1 cellular context compared by ENCODE assay signal in the genomic region with DNA sequence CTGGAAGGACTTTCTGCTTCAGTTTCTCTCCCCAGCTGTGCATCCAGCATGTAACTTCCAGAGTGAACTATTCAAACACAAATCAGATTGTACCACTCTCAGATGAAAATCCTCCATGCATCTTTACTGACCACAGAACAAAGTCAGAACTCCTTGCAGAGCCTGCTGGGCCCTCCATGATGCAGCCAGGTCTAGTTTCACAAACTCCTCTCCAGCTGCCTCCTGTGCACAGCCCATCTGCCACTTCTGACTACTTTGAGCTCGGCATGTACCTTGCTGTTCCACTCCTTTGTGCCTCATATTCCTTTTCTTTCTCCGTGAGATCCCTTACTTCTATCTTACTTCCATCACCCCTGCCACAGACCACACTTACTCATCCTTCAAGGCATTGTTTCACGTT.
TF ChIP-seq lines count a peak whose summit lies in the region.

No MANE protein-coding gene starts in this region.

TF ChIP-seq in GM23338, 12 proteins besides CTCF, POLR2A, EP300 and RAD21 (continued from another document):
- TF ChIP-seq, protein P1, sequence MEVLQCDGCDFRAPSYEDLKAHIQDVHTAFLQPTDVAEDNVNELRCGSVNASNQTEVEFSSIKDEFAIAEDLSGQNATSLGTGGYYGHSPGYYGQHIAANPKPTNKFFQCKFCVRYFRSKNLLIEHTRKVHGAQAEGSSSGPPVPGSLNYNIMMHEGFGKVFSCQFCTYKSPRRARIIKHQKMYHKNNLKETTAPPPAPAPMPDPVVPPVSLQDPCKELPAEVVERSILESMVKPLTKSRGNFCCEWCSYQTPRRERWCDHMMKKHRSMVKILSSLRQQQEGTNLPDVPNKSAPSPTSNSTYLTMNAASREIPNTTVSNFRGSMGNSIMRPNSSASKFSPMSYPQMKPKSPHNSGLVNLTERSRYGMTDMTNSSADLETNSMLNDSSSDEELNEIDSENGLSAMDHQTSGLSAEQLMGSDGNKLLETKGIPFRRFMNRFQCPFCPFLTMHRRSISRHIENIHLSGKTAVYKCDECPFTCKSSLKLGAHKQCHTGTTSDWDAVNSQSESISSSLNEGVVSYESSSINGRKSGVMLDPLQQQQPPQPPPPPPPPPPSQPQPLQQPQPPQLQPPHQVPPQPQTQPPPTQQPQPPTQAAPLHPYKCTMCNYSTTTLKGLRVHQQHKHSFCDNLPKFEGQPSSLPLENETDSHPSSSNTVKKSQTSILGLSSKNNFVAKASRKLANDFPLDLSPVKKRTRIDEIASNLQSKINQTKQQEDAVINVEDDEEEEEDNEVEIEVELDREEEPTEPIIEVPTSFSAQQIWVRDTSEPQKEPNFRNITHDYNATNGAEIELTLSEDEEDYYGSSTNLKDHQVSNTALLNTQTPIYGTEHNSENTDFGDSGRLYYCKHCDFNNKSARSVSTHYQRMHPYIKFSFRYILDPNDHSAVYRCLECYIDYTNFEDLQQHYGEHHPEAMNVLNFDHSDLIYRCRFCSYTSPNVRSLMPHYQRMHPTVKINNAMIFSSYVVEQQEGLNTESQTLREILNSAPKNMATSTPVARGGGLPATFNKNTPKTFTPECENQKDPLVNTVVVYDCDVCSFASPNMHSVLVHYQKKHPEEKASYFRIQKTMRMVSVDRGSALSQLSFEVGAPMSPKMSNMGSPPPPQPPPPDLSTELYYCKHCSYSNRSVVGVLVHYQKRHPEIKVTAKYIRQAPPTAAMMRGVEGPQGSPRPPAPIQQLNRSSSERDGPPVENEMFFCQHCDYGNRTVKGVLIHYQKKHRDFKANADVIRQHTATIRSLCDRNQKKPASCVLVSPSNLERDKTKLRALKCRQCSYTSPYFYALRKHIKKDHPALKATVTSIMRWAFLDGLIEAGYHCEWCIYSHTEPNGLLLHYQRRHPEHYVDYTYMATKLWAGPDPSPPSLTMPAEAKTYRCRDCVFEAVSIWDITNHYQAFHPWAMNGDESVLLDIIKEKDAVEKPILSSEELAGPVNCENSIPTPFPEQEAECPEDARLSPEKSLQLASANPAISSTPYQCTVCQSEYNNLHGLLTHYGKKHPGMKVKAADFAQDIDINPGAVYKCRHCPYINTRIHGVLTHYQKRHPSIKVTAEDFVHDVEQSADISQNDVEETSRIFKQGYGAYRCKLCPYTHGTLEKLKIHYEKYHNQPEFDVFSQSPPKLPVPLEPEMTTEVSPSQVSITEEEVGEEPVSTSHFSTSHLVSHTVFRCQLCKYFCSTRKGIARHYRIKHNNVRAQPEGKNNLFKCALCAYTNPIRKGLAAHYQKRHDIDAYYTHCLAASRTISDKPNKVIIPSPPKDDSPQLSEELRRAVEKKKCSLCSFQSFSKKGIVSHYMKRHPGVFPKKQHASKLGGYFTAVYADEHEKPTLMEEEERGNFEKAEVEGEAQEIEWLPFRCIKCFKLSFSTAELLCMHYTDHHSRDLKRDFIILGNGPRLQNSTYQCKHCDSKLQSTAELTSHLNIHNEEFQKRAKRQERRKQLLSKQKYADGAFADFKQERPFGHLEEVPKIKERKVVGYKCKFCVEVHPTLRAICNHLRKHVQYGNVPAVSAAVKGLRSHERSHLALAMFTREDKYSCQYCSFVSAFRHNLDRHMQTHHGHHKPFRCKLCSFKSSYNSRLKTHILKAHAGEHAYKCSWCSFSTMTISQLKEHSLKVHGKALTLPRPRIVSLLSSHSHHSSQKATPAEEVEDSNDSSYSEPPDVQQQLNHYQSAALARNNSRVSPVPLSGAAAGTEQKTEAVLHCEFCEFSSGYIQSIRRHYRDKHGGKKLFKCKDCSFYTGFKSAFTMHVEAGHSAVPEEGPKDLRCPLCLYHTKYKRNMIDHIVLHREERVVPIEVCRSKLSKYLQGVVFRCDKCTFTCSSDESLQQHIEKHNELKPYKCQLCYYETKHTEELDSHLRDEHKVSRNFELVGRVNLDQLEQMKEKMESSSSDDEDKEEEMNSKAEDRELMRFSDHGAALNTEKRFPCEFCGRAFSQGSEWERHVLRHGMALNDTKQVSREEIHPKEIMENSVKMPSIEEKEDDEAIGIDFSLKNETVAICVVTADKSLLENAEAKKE (CRISPR knock-in tag; IDR thresholded peaks at IDR 0.05) = no peak
- TF ChIP-seq EZH2 (IDR thresholded peaks at IDR 0.05; ENCODE audit: low read depth, unreplicated experiment) = no peak
- TF ChIP-seq STAT1 (IDR thresholded peaks at IDR 0.05; ENCODE audit: unreplicated experiment) = no peak
- TF ChIP-seq, protein P2, sequence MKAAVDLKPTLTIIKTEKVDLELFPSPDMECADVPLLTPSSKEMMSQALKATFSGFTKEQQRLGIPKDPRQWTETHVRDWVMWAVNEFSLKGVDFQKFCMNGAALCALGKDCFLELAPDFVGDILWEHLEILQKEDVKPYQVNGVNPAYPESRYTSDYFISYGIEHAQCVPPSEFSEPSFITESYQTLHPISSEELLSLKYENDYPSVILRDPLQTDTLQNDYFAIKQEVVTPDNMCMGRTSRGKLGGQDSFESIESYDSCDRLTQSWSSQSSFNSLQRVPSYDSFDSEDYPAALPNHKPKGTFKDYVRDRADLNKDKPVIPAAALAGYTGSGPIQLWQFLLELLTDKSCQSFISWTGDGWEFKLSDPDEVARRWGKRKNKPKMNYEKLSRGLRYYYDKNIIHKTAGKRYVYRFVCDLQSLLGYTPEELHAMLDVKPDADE (IDR thresholded peaks at IDR 0.05) = no peak
- TF ChIP-seq, protein P3, sequence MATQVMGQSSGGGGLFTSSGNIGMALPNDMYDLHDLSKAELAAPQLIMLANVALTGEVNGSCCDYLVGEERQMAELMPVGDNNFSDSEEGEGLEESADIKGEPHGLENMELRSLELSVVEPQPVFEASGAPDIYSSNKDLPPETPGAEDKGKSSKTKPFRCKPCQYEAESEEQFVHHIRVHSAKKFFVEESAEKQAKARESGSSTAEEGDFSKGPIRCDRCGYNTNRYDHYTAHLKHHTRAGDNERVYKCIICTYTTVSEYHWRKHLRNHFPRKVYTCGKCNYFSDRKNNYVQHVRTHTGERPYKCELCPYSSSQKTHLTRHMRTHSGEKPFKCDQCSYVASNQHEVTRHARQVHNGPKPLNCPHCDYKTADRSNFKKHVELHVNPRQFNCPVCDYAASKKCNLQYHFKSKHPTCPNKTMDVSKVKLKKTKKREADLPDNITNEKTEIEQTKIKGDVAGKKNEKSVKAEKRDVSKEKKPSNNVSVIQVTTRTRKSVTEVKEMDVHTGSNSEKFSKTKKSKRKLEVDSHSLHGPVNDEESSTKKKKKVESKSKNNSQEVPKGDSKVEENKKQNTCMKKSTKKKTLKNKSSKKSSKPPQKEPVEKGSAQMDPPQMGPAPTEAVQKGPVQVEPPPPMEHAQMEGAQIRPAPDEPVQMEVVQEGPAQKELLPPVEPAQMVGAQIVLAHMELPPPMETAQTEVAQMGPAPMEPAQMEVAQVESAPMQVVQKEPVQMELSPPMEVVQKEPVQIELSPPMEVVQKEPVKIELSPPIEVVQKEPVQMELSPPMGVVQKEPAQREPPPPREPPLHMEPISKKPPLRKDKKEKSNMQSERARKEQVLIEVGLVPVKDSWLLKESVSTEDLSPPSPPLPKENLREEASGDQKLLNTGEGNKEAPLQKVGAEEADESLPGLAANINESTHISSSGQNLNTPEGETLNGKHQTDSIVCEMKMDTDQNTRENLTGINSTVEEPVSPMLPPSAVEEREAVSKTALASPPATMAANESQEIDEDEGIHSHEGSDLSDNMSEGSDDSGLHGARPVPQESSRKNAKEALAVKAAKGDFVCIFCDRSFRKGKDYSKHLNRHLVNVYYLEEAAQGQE (IDR thresholded peaks at IDR 0.05; ENCODE audit: unreplicated experiment) = no peak
- no peak for TF ChIP-seq ZNF114 (CRISPR knock-in tag; IDR thresholded peaks at IDR 0.05)
- TF ChIP-seq NANOG (IDR thresholded peaks at IDR 0.05; ENCODE audit: borderline replicate concordance) = no peak
- TF ChIP-seq EZH2phosphoT487 (IDR thresholded peaks at IDR 0.05; ENCODE audit: unreplicated experiment) = no peak
- no peak for TF ChIP-seq JUNB (IDR thresholded peaks at IDR 0.05; ENCODE audit: unreplicated experiment)
